ENCODE assay signal across 1 cellular context in the genomic region with DNA sequence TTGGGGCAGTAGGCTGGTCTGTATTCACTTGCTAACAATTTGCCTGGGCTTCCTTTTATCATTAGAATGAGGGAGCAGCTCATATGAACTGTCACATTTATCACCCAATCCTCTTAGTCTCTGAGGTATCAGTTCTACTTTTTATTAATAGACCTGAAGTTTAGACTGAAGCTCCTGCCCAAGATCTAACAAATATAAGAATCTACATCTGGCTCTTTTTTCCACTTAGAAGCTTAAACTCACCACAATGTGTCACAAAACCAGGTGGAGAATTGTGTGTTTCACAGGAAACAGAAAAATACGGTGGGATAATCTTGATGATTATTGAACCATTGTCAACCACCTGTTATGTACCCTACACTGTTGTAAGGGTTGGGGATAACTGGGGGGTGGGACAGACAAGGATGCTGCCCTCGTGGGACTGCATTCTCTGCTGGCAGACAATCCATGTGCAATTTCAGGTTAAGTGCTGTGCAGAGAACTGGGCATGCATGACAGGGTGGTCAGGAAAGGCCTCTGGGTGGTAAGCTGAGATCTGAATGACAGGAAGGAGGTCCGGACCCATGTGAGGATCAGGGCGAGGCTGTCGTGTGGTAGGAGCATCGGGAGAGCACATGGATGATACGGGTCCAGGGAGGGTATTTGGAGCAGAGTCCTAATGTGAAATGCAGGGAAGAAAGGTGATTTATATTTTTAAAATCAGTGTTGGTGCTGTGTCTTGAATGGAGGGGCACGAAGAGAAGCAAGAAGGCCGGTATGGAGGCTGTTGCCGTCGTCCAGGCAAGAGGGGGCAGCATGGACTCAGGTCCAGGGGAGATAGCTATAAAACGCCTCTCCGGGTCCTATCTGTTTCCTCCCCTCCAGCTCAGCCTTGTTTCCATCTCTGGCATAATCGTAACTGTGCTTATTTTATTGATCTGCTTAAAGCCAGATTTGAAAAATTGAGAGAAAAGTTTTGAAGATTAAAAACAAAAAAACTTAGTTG.
TF ChIP-seq lines count a peak whose summit lies in the region.

No MANE protein-coding gene starts in this region.

TF ChIP-seq in HCT116, 20 proteins besides CTCF, POLR2A, EP300 and RAD21 (continued from another document):
- TF ChIP-seq, protein P1, sequence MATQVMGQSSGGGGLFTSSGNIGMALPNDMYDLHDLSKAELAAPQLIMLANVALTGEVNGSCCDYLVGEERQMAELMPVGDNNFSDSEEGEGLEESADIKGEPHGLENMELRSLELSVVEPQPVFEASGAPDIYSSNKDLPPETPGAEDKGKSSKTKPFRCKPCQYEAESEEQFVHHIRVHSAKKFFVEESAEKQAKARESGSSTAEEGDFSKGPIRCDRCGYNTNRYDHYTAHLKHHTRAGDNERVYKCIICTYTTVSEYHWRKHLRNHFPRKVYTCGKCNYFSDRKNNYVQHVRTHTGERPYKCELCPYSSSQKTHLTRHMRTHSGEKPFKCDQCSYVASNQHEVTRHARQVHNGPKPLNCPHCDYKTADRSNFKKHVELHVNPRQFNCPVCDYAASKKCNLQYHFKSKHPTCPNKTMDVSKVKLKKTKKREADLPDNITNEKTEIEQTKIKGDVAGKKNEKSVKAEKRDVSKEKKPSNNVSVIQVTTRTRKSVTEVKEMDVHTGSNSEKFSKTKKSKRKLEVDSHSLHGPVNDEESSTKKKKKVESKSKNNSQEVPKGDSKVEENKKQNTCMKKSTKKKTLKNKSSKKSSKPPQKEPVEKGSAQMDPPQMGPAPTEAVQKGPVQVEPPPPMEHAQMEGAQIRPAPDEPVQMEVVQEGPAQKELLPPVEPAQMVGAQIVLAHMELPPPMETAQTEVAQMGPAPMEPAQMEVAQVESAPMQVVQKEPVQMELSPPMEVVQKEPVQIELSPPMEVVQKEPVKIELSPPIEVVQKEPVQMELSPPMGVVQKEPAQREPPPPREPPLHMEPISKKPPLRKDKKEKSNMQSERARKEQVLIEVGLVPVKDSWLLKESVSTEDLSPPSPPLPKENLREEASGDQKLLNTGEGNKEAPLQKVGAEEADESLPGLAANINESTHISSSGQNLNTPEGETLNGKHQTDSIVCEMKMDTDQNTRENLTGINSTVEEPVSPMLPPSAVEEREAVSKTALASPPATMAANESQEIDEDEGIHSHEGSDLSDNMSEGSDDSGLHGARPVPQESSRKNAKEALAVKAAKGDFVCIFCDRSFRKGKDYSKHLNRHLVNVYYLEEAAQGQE (IDR thresholded peaks at IDR 0.05; ENCODE audit: low read depth) = no peak
- TF ChIP-seq ZFX (IDR thresholded peaks at IDR 0.05) (no peak), EGR1 (IDR thresholded peaks at IDR 0.05; ENCODE audit: low read depth) (no peak), JUND (IDR thresholded peaks at IDR 0.05) (no peak), YY1 (IDR thresholded peaks at IDR 0.05; ENCODE audit: extremely low read depth, insufficient replicate concordance, low read depth, low read length) (no peak), TCF7L2 (IDR thresholded peaks at IDR 0.05; ENCODE audit: borderline replicate concordance, extremely low read depth, insufficient read depth, insufficient read length) (no peak), EZH2phosphoT487 (IDR thresholded peaks at IDR 0.05; ENCODE audit: borderline replicate concordance) (no peak), CEBPB (IDR thresholded peaks at IDR 0.05; ENCODE audit: low read depth) (no peak), ELF1 (IDR thresholded peaks at IDR 0.05; ENCODE audit: borderline replicate concordance, low read depth) (no peak)
- TF ChIP-seq, protein P2, sequence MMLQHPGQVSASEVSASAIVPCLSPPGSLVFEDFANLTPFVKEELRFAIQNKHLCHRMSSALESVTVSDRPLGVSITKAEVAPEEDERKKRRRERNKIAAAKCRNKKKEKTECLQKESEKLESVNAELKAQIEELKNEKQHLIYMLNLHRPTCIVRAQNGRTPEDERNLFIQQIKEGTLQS (IDR thresholded peaks at IDR 0.05) = no peak
- TF ChIP-seq, protein P3, sequence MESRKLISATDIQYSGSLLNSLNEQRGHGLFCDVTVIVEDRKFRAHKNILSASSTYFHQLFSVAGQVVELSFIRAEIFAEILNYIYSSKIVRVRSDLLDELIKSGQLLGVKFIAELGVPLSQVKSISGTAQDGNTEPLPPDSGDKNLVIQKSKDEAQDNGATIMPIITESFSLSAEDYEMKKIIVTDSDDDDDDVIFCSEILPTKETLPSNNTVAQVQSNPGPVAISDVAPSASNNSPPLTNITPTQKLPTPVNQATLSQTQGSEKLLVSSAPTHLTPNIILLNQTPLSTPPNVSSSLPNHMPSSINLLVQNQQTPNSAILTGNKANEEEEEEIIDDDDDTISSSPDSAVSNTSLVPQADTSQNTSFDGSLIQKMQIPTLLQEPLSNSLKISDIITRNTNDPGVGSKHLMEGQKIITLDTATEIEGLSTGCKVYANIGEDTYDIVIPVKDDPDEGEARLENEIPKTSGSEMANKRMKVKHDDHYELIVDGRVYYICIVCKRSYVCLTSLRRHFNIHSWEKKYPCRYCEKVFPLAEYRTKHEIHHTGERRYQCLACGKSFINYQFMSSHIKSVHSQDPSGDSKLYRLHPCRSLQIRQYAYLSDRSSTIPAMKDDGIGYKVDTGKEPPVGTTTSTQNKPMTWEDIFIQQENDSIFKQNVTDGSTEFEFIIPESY (IDR thresholded peaks at IDR 0.05; ENCODE audit: extremely low read depth, insufficient replicate concordance, low read length) = no peak
- TF ChIP-seq, protein P4, sequence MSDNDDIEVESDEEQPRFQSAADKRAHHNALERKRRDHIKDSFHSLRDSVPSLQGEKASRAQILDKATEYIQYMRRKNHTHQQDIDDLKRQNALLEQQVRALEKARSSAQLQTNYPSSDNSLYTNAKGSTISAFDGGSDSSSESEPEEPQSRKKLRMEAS (IDR thresholded peaks at IDR 0.05) = no peak
